Comparison of ENCODE assay signal across 1 cellular context in genomic region chr7:127905491-127906330, GRCh38.
TF ChIP-seq lines count a peak whose summit lies in the region.

No MANE protein-coding gene starts in this region.

TF ChIP-seq in IMR-90, 13 proteins besides CTCF, POLR2A, EP300 and RAD21 (continued from another document):
- TF ChIP-seq USF2 (IDR thresholded peaks at IDR 0.05; ENCODE audit: low read depth, low read length) (no peak), ELK1 (IDR thresholded peaks at IDR 0.05; ENCODE audit: borderline replicate concordance, low read depth, low read length) (no peak), RFX5 (IDR thresholded peaks at IDR 0.05; ENCODE audit: low read depth, low read length) (no peak), FOS (IDR thresholded peaks at IDR 0.05; ENCODE audit: low read depth, low read length) (no peak), MAZ (IDR thresholded peaks at IDR 0.05; ENCODE audit: borderline replicate concordance, low read depth, low read length) (no peak), BHLHE40 (IDR thresholded peaks at IDR 0.05; ENCODE audit: low read depth, low read length) (no peak), CEBPB (IDR thresholded peaks at IDR 0.05; ENCODE audit: low read depth, low read length) (no peak), NFE2L2 (IDR thresholded peaks at IDR 0.05; ENCODE audit: low read depth, low read length) (no peak), MXI1 (IDR thresholded peaks at IDR 0.05; ENCODE audit: borderline replicate concordance, low read depth, low read length) (no peak), MAFK (IDR thresholded peaks at IDR 0.05; ENCODE audit: low read depth, low read length) (no peak), SMC3 (IDR thresholded peaks at IDR 0.05; ENCODE audit: low read depth, low read length) (no peak), CHD1 (IDR thresholded peaks at IDR 0.05; ENCODE audit: low read depth, low read length) (no peak)
